In the genomic region with DNA sequence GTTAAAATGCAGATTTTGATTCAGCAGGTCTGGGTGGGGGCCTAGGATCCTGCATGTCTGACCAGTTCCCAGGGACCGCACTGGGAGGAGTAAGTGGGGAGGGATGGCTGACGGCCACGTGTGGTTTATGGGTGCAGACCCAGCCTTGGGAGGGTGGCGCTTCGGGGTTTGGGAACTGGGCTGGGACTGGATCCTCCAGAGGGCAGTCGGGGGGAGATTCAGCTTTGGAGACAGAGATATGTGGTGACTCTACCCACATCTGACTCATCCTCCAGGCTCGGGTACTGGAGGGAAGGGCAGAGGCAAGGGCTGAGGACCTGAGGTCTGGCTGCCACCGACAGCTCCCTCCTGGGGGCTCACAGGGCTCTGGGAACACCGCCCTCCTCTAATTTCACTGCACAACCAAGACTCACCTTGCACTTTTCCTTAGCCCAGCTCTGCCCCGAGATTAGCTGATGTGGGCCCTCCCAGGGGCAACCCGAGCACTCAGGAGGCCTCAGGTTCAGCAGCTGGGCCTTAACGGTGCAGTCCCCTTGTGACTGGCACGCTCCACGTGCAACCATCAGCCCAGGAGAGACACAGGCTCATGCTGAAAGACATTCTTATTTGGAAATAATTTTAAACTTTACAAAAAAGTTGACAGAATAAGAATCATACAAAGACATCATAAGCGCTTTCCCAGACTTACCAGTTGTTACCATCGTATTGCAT, we compare ENCODE assay signal across 16 cellular contexts.
A peak's percentile ranks its signal among the peaks of the same experiment; 100 is the strongest.
DNase-seq lines count a peak whose midpoint lies in the region; ATAC-seq and TF ChIP-seq lines count a peak whose summit lies in the region.
"Had no signal": no experiment of that assay in that cellular context is flagged by ENCODE, and none has a peak within 500 bp of the region (broad histone marks: within the 10 kb centered on the region; RNA-seq: fewer than 3 reads in every experiment).

No MANE protein-coding gene starts in this region.

- no peak overlapping the region for H3K27ac Mint-ChIP-seq in naive thymus-derived CD8-positive, alpha-beta T cell

- H3K36me3 Mint-ChIP-seq in naive thymus-derived CD8-positive, alpha-beta T cell: no peaks in the 10 kb centered on the region

- peaks cover 0 to 10% (median 1%) of the 10 kb centered on the region in 9 donors for H3K9me3 Mint-ChIP-seq in naive thymus-derived CD8-positive, alpha-beta T cell

- POLR2A ChIA-PET in naive thymus-derived CD8-positive, alpha-beta T cell (lab: Charles Lee): no interaction called here

- no peak overlapping the region for H3K4me3 ChIP-seq in mucosa of descending colon
- H3K4me3 ChIP-seq: K562 had no signal

- DNase-seq in A172 (ENCODE audit: low spot score) (peak; percentile 84), HK-2 (ENCODE audit: unreplicated experiment) (peak; percentile 16), mucosa of descending colon (no peak), NCI-H748 treated with DMSO at 0.1 percent for 48 hours (lab: John Stamatoyannopoulos, UW) (no peak)
- peak; percentile 28 for DNase-seq in activated CD8-positive, alpha-beta memory T cell treated with anti-CD3 and anti-CD28 coated beads, Interleukin-2, amount 50 U/mL, for 48 hours
- no peak for DNase-seq in naive thymus-derived CD8-positive, alpha-beta T cell
- DNase-seq: activated CD4-positive, alpha-beta T cell treated with anti-CD3 and anti-CD28 coated beads, Interleukin-2, amount 50 U/mL, for 48 hours; dermis blood vessel endothelial cell; NCI-H1436 treated with DMSO at 0.1 percent for 48 hours; NCI-H524; stimulated activated naive CD4-positive, alpha-beta T cell treated with Interleukin-2 at 50 U/mL for 16 hours; T-helper 9 cell had no signal

- peaks cover 0 to 5% (median 0%) of the 10 kb centered on the region in 5 donors for H3K27me3 Mint-ChIP-seq in naive thymus-derived CD8-positive, alpha-beta T cell

- no peak overlapping the region for H3K4me3 Mint-ChIP-seq in naive thymus-derived CD8-positive, alpha-beta T cell

- ATAC-seq in mucosa of descending colon (peak; percentile 7), HG03135 (IDR thresholded peaks at IDR 0.05; ENCODE audit: unreplicated experiment) (no peak), HG02885 (IDR thresholded peaks at IDR 0.05; ENCODE audit: poor library complexity, unreplicated experiment) (no peak)
- no peak for ATAC-seq in naive thymus-derived CD8-positive, alpha-beta T cell
- ATAC-seq: K562 had no signal

- H3K9me3 ChIP-seq in mucosa of descending colon: no peaks in the 10 kb centered on the region
- H3K9me3 ChIP-seq: neutrophil had no signal

- H3K4me1 ChIP-seq in mucosa of descending colon (ENCODE audit: low read depth): no peaks in the 10 kb centered on the region

- intact Hi-C loops in mucosa of descending colon (cut with DNase I, micrococcal nuclease): no loop called here

- TF ChIP-seq CTCF in mucosa of descending colon (IDR thresholded peaks at IDR 0.05): no peak

- H3K36me3 ChIP-seq in mucosa of descending colon (ENCODE audit: low read depth): no peaks in the 10 kb centered on the region
- H3K36me3 ChIP-seq: neutrophil had no signal

- H3K4me1 Mint-ChIP-seq in naive thymus-derived CD8-positive, alpha-beta T cell: no peaks in the 10 kb centered on the region

Comparison
In these comparisons a context has a peak if more than half of its experiments do, and no peak if none do; other contexts are left out.
1. DNase-seq: peak in A172 (single experiment), HK-2 (single experiment) and activated CD8-positive, alpha-beta memory T cell treated with anti-CD3 and anti-CD28 coated beads, Interleukin-2, amount 50 U/mL, for 48 hours (single experiment); none in mucosa of descending colon (0 of 3), NCI-H748 treated with DMSO at 0.1 percent for 48 hours (single experiment) and naive thymus-derived CD8-positive, alpha-beta T cell (0 of 10).